8 cellular contexts compared by ENCODE assay signal in genomic region chr20:35616465-35617396, GRCh38. TPM values are rescaled to one million over a fixed set of nuclear protein-coding genes. Genes with fewer than 3 reads are reported as not detected.
A peak's percentile ranks its signal among the peaks of the same experiment; 100 is the strongest.
DNase-seq lines count a peak whose midpoint lies in the region; ATAC-seq and TF ChIP-seq lines count a peak whose summit lies in the region.

No MANE protein-coding gene starts in this region.

- no peak overlapping the region for H2AK5ac ChIP-seq in trophoblast cell (ENCODE audit: low read length)

- no peak overlapping the region for H2BK12ac ChIP-seq in trophoblast cell (ENCODE audit: low read length)

- H3K79me2 ChIP-seq in trophoblast cell (ENCODE audit: control insufficient read depth, insufficient read depth, low read length, poor library complexity): no peaks in the 10 kb centered on the region

- H4K12ac ChIP-seq in trophoblast cell (ENCODE audit: low read depth, low read length): peak overlapping the region; percentile 4

- WGBS in trophoblast cell (ENCODE audit: extremely low coverage, insufficient coverage, insufficient read length): no CpG with 5 or more reads among the region's 57 CpGs

- no peak overlapping the region for H2AFZ ChIP-seq in trophoblast cell (ENCODE audit: insufficient read depth, low read length, poor library complexity)

- DNase-seq in NCI-H2081 (lab: John Stamatoyannopoulos, UW): peak; percentile 56 to 59
- DNase-seq in NCI-H2081 treated with DMSO at 0.1 percent for 48 hours (lab: John Stamatoyannopoulos, UW): no peak
- DNase-seq in HuH-7.5 (ENCODE audit: low spot score): peak; percentile 91
- peak; percentile 99 for DNase-seq in amniotic epithelial cell (ENCODE audit: low read depth)
- peak; percentile 93 for DNase-seq in left cardiac atrium
- peak; percentile 100 for DNase-seq in trophoblast cell

- intact Hi-C loops in left cardiac atrium (cut with DNase I): loop anchor here in 1 of 2 donors (5.0 kb wide), 2 partner anchors 46 to 74 kb away; partner anchors contain the start of genes CPNE1, ERGIC3 and RBM12

- no peaks in the 10 kb centered on the region for H3K9me3 ChIP-seq in trophoblast cell (ENCODE audit: insufficient read depth, low read depth, low read length)

- H4K8ac ChIP-seq in trophoblast cell (ENCODE audit: low read depth, low read length): peak overlapping the region; percentile 4

- H3K4me1 ChIP-seq in trophoblast cell (ENCODE audit: control insufficient read depth in 1 of 2, insufficient read depth in 2 of 2, low read length in 2 of 2): peaks cover 11 to 20% of the 10 kb centered on the region in 2 experiments

- no peak overlapping the region for H2BK120ac ChIP-seq in trophoblast cell (ENCODE audit: insufficient read depth, low read length, poor library complexity)

- no peak overlapping the region for H2BK5ac ChIP-seq in trophoblast cell (ENCODE audit: low read depth, low read length, poor library complexity)

- peak; percentile 59 for TF ChIP-seq POLR2A in Raji (IDR thresholded peaks at IDR 0.05; ENCODE audit: insufficient read depth, low read depth, low read length)

- no peak overlapping the region for H3K23ac ChIP-seq in trophoblast cell (ENCODE audit: low read length)

- ATAC-seq in left cardiac atrium (peak; percentile 56 to 77), GM18873 (IDR thresholded peaks at IDR 0.05; ENCODE audit: low FRiP score, unreplicated experiment) (no peak)

- peaks cover 0 to 3% of the 10 kb centered on the region in 2 experiments for H3K36me3 ChIP-seq in trophoblast cell (ENCODE audit: control insufficient read depth in 1 of 2, insufficient read depth in 2 of 2, low read length in 2 of 2)

- no peak overlapping the region for H3K27ac ChIP-seq in trophoblast cell (ENCODE audit: low read depth, low read length)

- peaks cover 3% of the 10 kb centered on the region for H3K79me1 ChIP-seq in trophoblast cell (ENCODE audit: low read length)

- no peak overlapping the region for H3K4ac ChIP-seq in trophoblast cell (ENCODE audit: low read depth, low read length)

- H3K9ac ChIP-seq in trophoblast cell (ENCODE audit: low read length): no peak overlapping the region

- H3K4me2 ChIP-seq in trophoblast cell (ENCODE audit: low read length): peak overlapping the region; percentile 99

- H3K14ac ChIP-seq in trophoblast cell (ENCODE audit: low read length): no peak overlapping the region

- H3K27me3 ChIP-seq in trophoblast cell (ENCODE audit: insufficient read depth, low read length): no peaks in the 10 kb centered on the region

- H3K4me3 ChIP-seq in trophoblast cell (ENCODE audit: low read depth, low read length): no peak overlapping the region

- H3K18ac ChIP-seq in trophoblast cell (ENCODE audit: low read length): no peak overlapping the region

- peak overlapping the region; percentile 48 for H4K91ac ChIP-seq in trophoblast cell (ENCODE audit: low read depth, low read length)

RNA-seq across cellular contexts. Expression of gene SPAG4, which starts 1.1 kb away (rescaled TPM):
- total RNA-seq in left cardiac atrium: 1 to 10 TPM; 2.5 to 6.0 TPM
- polyA plus RNA-seq in trophoblast cell (2013): 2.7 and 3.1 TPM in 2 replicates

RNA-seq across cellular contexts. Expression of gene CPNE1, which starts 48.0 kb away (rescaled TPM):
- total RNA-seq in left cardiac atrium: 10 to 100 TPM; 69.1 to 84.1 TPM
- 121 and 122 TPM in 2 replicates for polyA plus RNA-seq in trophoblast cell (2013)

RNA-seq across cellular contexts. Expression of gene RBM12, which starts 48.0 kb away (rescaled TPM):
- 10 to 100 TPM; 44.6 to 62.7 TPM for total RNA-seq in left cardiac atrium
- polyA plus RNA-seq in trophoblast cell (2013): 99.5 and 101 TPM in 2 replicates
